In the genomic region with DNA sequence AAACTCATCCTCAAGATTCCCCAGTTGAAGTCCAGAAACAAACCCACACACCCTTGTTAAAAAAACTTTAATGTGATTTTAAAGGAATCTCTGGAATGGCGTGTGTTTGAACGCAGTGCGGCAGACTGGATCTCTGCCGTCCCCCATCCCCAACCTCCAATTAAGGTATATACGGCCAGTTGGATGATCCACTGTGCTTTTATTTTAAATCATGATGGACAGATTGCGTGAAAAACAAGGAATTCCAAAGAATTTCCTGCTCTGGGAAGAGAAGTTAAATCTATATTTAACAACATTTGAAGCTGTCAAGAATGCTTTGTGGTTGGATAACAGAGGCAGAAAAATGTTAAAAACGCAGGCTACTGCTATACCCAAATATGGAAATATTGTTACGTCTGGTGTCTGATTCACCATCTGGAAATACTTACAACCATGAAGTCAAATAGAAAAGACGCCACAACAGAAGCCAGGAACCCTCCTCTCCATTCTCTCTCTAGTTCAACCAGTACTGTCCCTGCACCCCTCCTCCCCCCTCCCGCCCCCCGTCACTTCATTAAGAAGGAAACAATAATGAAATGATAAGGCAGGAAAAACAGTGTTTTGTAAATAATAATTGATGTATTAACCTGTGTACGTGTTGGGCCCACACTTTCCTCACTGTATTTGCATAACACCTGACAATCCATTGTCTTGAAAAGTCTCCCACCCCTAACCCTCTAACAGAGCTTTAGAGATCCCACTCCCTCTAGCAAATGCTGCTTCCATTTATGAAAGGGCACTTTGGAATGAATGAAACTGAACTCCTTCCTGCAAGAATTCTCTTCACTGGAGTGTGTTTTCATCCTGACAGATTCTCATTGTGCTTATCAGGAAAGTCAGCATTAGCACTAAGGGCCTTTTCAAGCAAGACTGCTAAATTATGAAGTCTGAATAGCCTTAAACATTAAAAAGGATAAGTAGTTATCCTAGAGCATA, we compare ENCODE assay signal across 8 cellular contexts. TPM values are rescaled to one million over a fixed set of nuclear protein-coding genes. Genes with fewer than 3 reads are reported as not detected.
A peak's percentile ranks its signal among the peaks of the same experiment; 100 is the strongest.
DNase-seq lines count a peak whose midpoint lies in the region; ATAC-seq and TF ChIP-seq lines count a peak whose summit lies in the region.

No MANE protein-coding gene starts in this region.

- in situ Hi-C loops in brain microvascular endothelial cell (cut with HindIII; ENCODE audit: low pct_ligation_motif_present, low sequenced_read_pairs), result no loop called here

- no peaks in the 10 kb centered on the region for H3K36me3 Mint-ChIP-seq in immature natural killer cell

- 74 to 82% methylated on average over 12 of the region's 12 CpGs for WGBS in thyroid gland, 2 donors

- H3K9me3 ChIP-seq in thyroid gland, result no peaks in the 10 kb centered on the region

- H3K36me3 ChIP-seq in brain microvascular endothelial cell (replicated peaks) (peaks cover 30% of the 10 kb centered on the region), thyroid gland (peaks cover 7 to 15% of the 10 kb centered on the region in 2 donors)

- no peak for ATAC-seq in HG03139 (IDR thresholded peaks at IDR 0.05; ENCODE audit: unreplicated experiment)

- H3K4me3 Mint-ChIP-seq in immature natural killer cell, result peak overlapping the region in 1 of 5 donors; percentile 11

- DNase-seq in HS-27A (ENCODE audit: low read depth), result peak; percentile 97
- peak; percentile 91 for DNase-seq in brain microvascular endothelial cell
- no peak for DNase-seq in thyroid gland
- DNase-seq in HUDEP-2 (lab: John Stamatoyannopoulos, UW; ENCODE audit: unreplicated experiment in 76 of 76), result no peak
- no peak for DNase-seq in central memory CD4-positive, alpha-beta T cell
- no peak for DNase-seq in immature natural killer cell

- H3K4me3 ChIP-seq in brain microvascular endothelial cell (ENCODE audit: low read depth, low read length), result peak overlapping the region; percentile 84
- H3K4me3 ChIP-seq in thyroid gland (replicated peaks in 1 of 3), result peak overlapping the region in 1 of 3 donors; percentile 56

- TF ChIP-seq CTCF in brain microvascular endothelial cell (IDR thresholded peaks at IDR 0.05; ENCODE audit: low read depth, low read length, missing control alignments), result no peak
- no peak for TF ChIP-seq CTCF in thyroid gland (IDR thresholded peaks at IDR 0.05)

- peak overlapping the region; percentile 99 for H3K27ac ChIP-seq in brain microvascular endothelial cell
- peak overlapping the region; percentile 54 for H3K27ac ChIP-seq in layer of hippocampus (ENCODE audit: low read depth, low read length)
- peak overlapping the region; percentile 86 to 99 (median 99) for H3K27ac ChIP-seq in thyroid gland

- peaks cover 21 to 38% (median 25%) of the 10 kb centered on the region in 3 donors for H3K27me3 Mint-ChIP-seq in immature natural killer cell (ENCODE audit: low read depth in 3 of 3)

- no peak overlapping the region for H3K27ac Mint-ChIP-seq in immature natural killer cell

- TF ChIP-seq POLR2A in thyroid gland (IDR thresholded peaks at IDR 0.05), result no peak

- H3K9me3 Mint-ChIP-seq in immature natural killer cell, result peaks cover 0 to 2% (median 0%) of the 10 kb centered on the region in 6 donors

- H3K4me1 ChIP-seq in thyroid gland, result peaks cover 18 to 22% of the 10 kb centered on the region in 2 donors

- peaks cover 18 to 23% of the 10 kb centered on the region in 2 donors for H3K4me1 Mint-ChIP-seq in immature natural killer cell

- H3K27me3 ChIP-seq in brain microvascular endothelial cell (replicated peaks) (no peaks in the 10 kb centered on the region), layer of hippocampus (ENCODE audit: control insufficient read depth, insufficient read depth, low read length) (peaks cover 2% of the 10 kb centered on the region), thyroid gland (no peaks in the 10 kb centered on the region)

- intact Hi-C loops in thyroid gland (cut with DNase I), result no loop called here

RNA-seq across cellular contexts. Expression of gene CCN1, which starts 2.0 kb away (rescaled TPM):
- total RNA-seq in thyroid gland, result 10 to 100 TPM; 20.6 to 63.4 (median 47.6) TPM
- not detected for polyA plus RNA-seq in immature natural killer cell

Comparison
In these comparisons a context has a peak if more than half of its experiments do, and no peak if none do; other contexts are left out.
1. DNase-seq: peak in HS-27A (single experiment) and brain microvascular endothelial cell (single experiment); none in thyroid gland (0 of 2), HUDEP-2 (0 of 76), central memory CD4-positive, alpha-beta T cell (single experiment) and immature natural killer cell (0 of 3).
2. Peak in every context shown above with its lines, with median percentiles within 50 percentile points of each other: H3K27ac ChIP-seq.